In genomic region chr20:32127347-32127746, GRCh38 we compare ENCODE assay signal across 23 cellular contexts.
"Had no signal": no experiment of that assay in that cellular context is flagged by ENCODE, and none has a peak within 500 bp of the region (broad histone marks: within the 10 kb centered on the region; RNA-seq: fewer than 3 reads in every experiment).

No MANE protein-coding gene starts in this region.

- H3K9me3 Mint-ChIP-seq: activated naive CD4-positive, alpha-beta T cell treated with anti-CD3 and anti-CD28 coated beads, Interleukin-2, amount 50 U/mL, for 24 hours had no signal

- H3K9me2 ChIP-seq: SK-N-SH had no signal

- H3K27ac ChIP-seq: body of pancreas, SJCRH30, VCaP had no signal

- H3K4me3 ChIP-seq: body of pancreas, SJCRH30 had no signal

- H3K9ac ChIP-seq: SK-N-SH had no signal

- H3K4me1 ChIP-seq: body of pancreas, SJCRH30 had no signal

- H3K9me3 ChIP-seq: body of pancreas, SK-N-SH had no signal

- ATAC-seq: activated CD4-positive, alpha-beta T cell treated with anti-CD3 and anti-CD28 coated beads for 36 hours; activated CD8-positive, alpha-beta T cell treated with anti-CD3 and anti-CD28 coated beads, Interleukin-2, amount 10 ng/mL, durations not matched to agents 7 days and 5 days; body of pancreas; Right ventricle myocardium inferior had no signal

- H3K27ac Mint-ChIP-seq: activated CD4-positive, alpha-beta T cell treated with anti-CD3 and anti-CD28 coated beads for 36 hours; activated CD8-positive, alpha-beta T cell treated with anti-CD3 and anti-CD28 coated beads, Interleukin-2, amount 10 ng/mL, durations not matched to agents 7 days and 5 days; activated naive CD4-positive, alpha-beta T cell treated with anti-CD3 and anti-CD28 coated beads, Interleukin-2, amount 50 U/mL, for 24 hours had no signal

- H3K27me3 ChIP-seq: body of pancreas, SJCRH30 had no signal

- H3K4me2 ChIP-seq: SK-N-SH had no signal

- H3K4me3 Mint-ChIP-seq: activated CD4-positive, alpha-beta T cell treated with anti-CD3 and anti-CD28 coated beads for 36 hours; activated CD8-positive, alpha-beta T cell treated with anti-CD3 and anti-CD28 coated beads, Interleukin-2, amount 10 ng/mL, durations not matched to agents 7 days and 5 days; activated naive CD4-positive, alpha-beta T cell treated with anti-CD3 and anti-CD28 coated beads, Interleukin-2, amount 50 U/mL, for 24 hours had no signal

- H3K27me3 Mint-ChIP-seq: activated CD4-positive, alpha-beta T cell treated with anti-CD3 and anti-CD28 coated beads for 36 hours; activated naive CD4-positive, alpha-beta T cell treated with anti-CD3 and anti-CD28 coated beads, Interleukin-2, amount 50 U/mL, for 24 hours had no signal

- DNase-seq: activated CD4-positive, alpha-beta T cell treated with anti-CD3 and anti-CD28 coated beads for 36 hours; activated CD4-positive, alpha-beta T cell treated with anti-CD3 and anti-CD28 coated beads, Interleukin-2, amount 50 U/mL, for 4 hours; activated CD8-positive, alpha-beta memory T cell treated with anti-CD3 and anti-CD28 coated beads, Interleukin-2, amount 50 U/mL, for 48 hours; activated CD8-positive, alpha-beta T cell treated with anti-CD3 and anti-CD28 coated beads, Interleukin-2, amount 10 ng/mL, durations not matched to agents 7 days and 5 days; activated naive CD4-positive, alpha-beta T cell; activated T-cell treated with anti-CD3 and anti-CD28 coated beads, Interleukin-2, amount 50 U/mL, for 1 hour; aorta; body of pancreas; central memory CD4-positive, alpha-beta T cell; KG1; NCI-H1048; NCI-H146; NCI-H187 treated with DMSO at 0.1 percent for 48 hours; NCI-H2081 treated with DMSO at 0.1 percent for 48 hours; NCI-H345; NCI-H510A; NCI-H526 treated with DMSO at 0.1 percent for 48 hours; SJCRH30; SK-N-SH; T-helper 1 cell had no signal
